7 cellular contexts compared by ENCODE assay signal in the genomic region with DNA sequence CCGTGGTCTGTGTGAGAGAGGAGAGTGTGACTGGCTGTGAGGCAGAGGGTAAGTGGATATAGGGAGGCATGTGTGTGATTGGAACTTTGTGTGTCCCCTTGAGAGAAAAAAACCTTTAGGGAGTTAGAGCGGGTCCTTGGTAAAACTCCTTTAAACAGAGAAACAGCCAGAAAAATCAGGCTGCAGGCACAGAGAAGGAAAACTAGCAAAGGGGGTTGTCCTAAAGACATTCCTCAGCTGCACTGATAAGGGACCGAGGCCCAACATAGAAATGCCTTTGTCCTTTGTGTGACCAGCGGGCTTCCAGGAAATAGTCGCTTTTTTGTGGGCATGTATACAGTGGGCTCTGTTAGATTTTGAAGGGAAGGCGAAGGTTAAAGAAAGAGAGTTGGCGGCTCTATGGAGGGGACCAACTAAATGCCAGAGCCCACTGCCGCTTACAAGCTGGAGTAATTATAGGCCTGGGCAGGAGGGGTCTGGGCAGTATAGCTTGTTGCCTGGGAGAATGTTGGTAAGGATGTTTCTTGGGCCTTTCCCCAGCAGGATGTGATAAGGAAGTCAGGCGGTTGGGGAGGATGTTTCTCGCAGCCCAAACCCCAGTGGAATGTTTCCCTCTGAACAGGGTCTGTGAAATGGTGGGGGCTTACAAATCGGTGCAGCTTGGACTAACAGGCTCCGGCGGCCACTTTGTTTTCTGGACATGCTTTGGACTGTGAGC.
DNase-seq lines count a peak whose midpoint lies in the region; TF ChIP-seq lines count a peak whose summit lies in the region.
"Not testable (repeated sequence)": the region's sequence is repeated elsewhere in the genome, so short reads cannot be mapped to it uniquely, and the experiment has no call there.

No MANE protein-coding gene starts in this region.

- not testable (repeated sequence) for H3K9me3 ChIP-seq in PC-9 (ENCODE audit: insufficient read depth, low read depth); left ventricle myocardium inferior (replicated peaks); muscle layer of colon (ENCODE audit: low read length); skeletal muscle tissue (ENCODE audit: control insufficient read depth in 3 of 3, low read length in 3 of 3)

- H3K9me2 ChIP-seq in PC-9 (ENCODE audit: insufficient read depth) = not testable (repeated sequence)

- intact Hi-C loops in PC-9 (cut with micrococcal nuclease; ENCODE audit: unreplicated experiment); left ventricle myocardium inferior (cut with micrococcal nuclease): not testable (repeated sequence)

- not testable (repeated sequence) for H3K9ac ChIP-seq in muscle layer of colon (ENCODE audit: low read length)
- H3K9ac ChIP-seq in skeletal muscle tissue (ENCODE audit: low read depth in 1 of 3, low read length in 3 of 3) = peak overlapping the region; percentile 48 to 78 (median 70)

- H3K4me3 ChIP-seq in GM12865 (ENCODE audit: low read depth, low read length) (peak overlapping the region; percentile 55), PC-9 (peak overlapping the region; percentile 85), coronary artery (peak overlapping the region; percentile 79), left ventricle myocardium inferior (peak overlapping the region; percentile 75), muscle layer of colon (ENCODE audit: low read depth in 1 of 2, low read length in 2 of 2) (peak overlapping the region; percentile 61 to 80), skeletal muscle tissue (ENCODE audit: low read length in 3 of 3) (peak overlapping the region; percentile 78 to 81 (median 80))

- H3K27ac ChIP-seq in PC-9 (peak overlapping the region; percentile 80), coronary artery (peak overlapping the region; percentile 74 to 94), left ventricle myocardium inferior (replicated peaks) (peak overlapping the region; percentile 89), muscle layer of colon (ENCODE audit: low read depth, low read length) (peak overlapping the region; percentile 44), skeletal muscle tissue (ENCODE audit: low read depth, low read length) (peak overlapping the region; percentile 68)

- CTCF ChIA-PET in PC-9 (lab: Charles Lee) = not testable (repeated sequence)

- not testable (repeated sequence) for H3K27me3 ChIP-seq in PC-9 (ENCODE audit: insufficient read depth, low read depth); left ventricle myocardium inferior (ENCODE audit: low read depth); muscle layer of colon (ENCODE audit: control insufficient read depth in 1 of 2, insufficient read depth in 2 of 2, low read length in 2 of 2); skeletal muscle tissue (ENCODE audit: control insufficient read depth in 3 of 3, insufficient read depth in 3 of 3, low read length in 3 of 3)

- not testable (repeated sequence) for H3K79me2 ChIP-seq in PC-9 (ENCODE audit: low read depth)

- H4K20me1 ChIP-seq in PC-9 (ENCODE audit: insufficient read depth) = not testable (repeated sequence)

- BruUV-seq in PC-9 (replicated peaks; lab: Mats Ljungman, UMichigan) = TSS peak; percentile 96

- H3K4me2 ChIP-seq in PC-9 = peak overlapping the region; percentile 72

- POLR2A ChIA-PET in PC-9 (lab: Charles Lee; ENCODE audit: unreplicated experiment) = not testable (repeated sequence)

- H2AFZ ChIP-seq in PC-9 = peak overlapping the region; percentile 86

- not testable (repeated sequence) for H3K4me1 ChIP-seq in PC-9 (replicated peaks; ENCODE audit: insufficient read depth); muscle layer of colon (ENCODE audit: insufficient read depth, low read length); skeletal muscle tissue (ENCODE audit: control insufficient read depth in 3 of 3, insufficient read depth in 3 of 3, low read length in 3 of 3)
- peaks cover 14% of the 10 kb centered on the region for H3K4me1 ChIP-seq in left ventricle myocardium inferior

- not testable (repeated sequence) for TF ChIP-seq CTCF in GM12865 (IDR thresholded peaks at IDR 0.05; ENCODE audit: insufficient read depth, low read depth, low read length, missing control alignments); PC-9 (conservative IDR thresholded peaks at IDR 0.05); coronary artery (IDR thresholded peaks at IDR 0.05); left ventricle myocardium inferior (IDR thresholded peaks at IDR 0.05; ENCODE audit: borderline replicate concordance)

- not testable (repeated sequence) for DNase-seq in GM12865 (ENCODE audit: low read depth); coronary artery (ENCODE audit: low spot score); left ventricle myocardium inferior
- peak; percentile 23 to 35 for DNase-seq in PC-9
- DNase-seq in activated effector memory CD4-positive, alpha-beta T cell treated with anti-CD3 and anti-CD28 coated beads, Interleukin-2, amount 50 U/mL, for 16 hours = peak; percentile 19

- H3K36me3 ChIP-seq in PC-9 (ENCODE audit: low read depth); left ventricle myocardium inferior; muscle layer of colon (ENCODE audit: insufficient read depth, low read length); skeletal muscle tissue (ENCODE audit: control insufficient read depth in 3 of 3, insufficient read depth in 3 of 3, low read length in 3 of 3): not testable (repeated sequence)

- not testable (repeated sequence) for H3F3A ChIP-seq in PC-9 (ENCODE audit: insufficient read depth, low read depth)
